ENCODE assay signal across 28 cellular contexts in the genomic region with DNA sequence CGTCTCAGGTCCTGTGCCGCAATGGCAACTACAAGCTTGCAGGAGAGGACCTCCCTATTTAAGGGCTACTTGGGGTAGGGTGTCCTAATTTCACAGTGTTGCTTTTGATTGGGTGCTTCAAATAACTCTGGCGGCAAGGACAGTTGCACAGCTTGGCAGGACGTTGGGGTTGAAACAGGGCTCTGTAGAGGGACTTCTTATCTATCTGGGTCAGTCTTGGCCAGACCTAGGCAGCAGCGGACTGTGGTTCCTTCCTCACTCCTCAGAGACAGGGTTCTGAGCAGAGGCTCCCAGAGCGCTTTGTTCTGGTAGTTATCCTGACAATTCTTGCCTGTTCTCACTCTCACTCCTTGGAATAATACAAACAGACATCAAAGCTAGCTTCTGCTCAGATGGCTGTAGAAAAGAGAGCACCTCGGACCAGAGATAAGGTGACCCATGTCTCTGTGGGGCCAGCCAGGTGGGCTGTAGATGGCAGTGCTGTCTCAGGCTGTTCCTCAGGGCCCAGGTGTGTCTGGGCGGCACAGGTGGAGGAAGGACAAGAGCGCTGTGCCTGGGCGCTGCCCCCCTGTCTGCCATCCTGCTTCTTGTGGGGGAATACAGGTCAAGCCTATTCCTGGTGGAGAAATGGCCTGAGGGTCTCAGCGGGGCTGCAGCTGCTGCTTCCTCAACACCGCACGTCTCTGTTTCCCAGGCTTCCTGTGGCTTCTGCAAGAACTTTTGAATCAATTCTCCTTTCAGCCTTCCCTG.
DNase-seq lines count a peak whose midpoint lies in the region; ATAC-seq and TF ChIP-seq lines count a peak whose summit lies in the region.
"Had no signal": no experiment of that assay in that cellular context is flagged by ENCODE, and none has a peak within 500 bp of the region (broad histone marks: within the 10 kb centered on the region; RNA-seq: fewer than 3 reads in every experiment).

No MANE protein-coding gene starts in this region.

- H3K4me3 Mint-ChIP-seq in activated naive CD4-positive, alpha-beta T cell treated with anti-CD3 and anti-CD28 coated beads, Interleukin-2, amount 10 ng/mL, durations not matched to agents 7 days and 5 days = no peak overlapping the region
- no peak overlapping the region for H3K4me3 Mint-ChIP-seq in activated T-helper 17 cell treated with anti-CD3 and anti-CD28 coated beads, Interleukin-2, amount 50 U/mL, for 72 hours
- H3K4me3 Mint-ChIP-seq in osteocyte (ENCODE audit: unreplicated experiment) = no peak overlapping the region
- no peak overlapping the region for H3K4me3 Mint-ChIP-seq in stimulated activated effector memory CD8-positive, alpha-beta T cell treated with anti-CD3 and anti-CD28 coated beads, Interleukin-12 subunit alpha, Interleukin-12 subunit beta, amount 100 ng/mL, for 72 hours

- TF ChIP-seq CTCF in osteocyte (IDR thresholded peaks at IDR 0.05) = no peak

- no peak for ATAC-seq in activated T-helper 17 cell treated with anti-CD3 and anti-CD28 coated beads, Interleukin-2, amount 50 U/mL, for 72 hours (replicated peaks)
- peak; percentile 50 to 71 for ATAC-seq in left cardiac atrium
- ATAC-seq in stimulated activated effector memory CD8-positive, alpha-beta T cell treated with anti-CD3 and anti-CD28 coated beads, Interleukin-12 subunit alpha, Interleukin-12 subunit beta, amount 100 ng/mL, for 72 hours = no peak
- ATAC-seq: A549, esophagus mucosa had no signal

- no peaks in the 10 kb centered on the region for H3K9me3 Mint-ChIP-seq in activated naive CD4-positive, alpha-beta T cell treated with anti-CD3 and anti-CD28 coated beads, Interleukin-2, amount 10 ng/mL, durations not matched to agents 7 days and 5 days
- H3K9me3 Mint-ChIP-seq in activated T-helper 17 cell treated with anti-CD3 and anti-CD28 coated beads, Interleukin-2, amount 50 U/mL, for 72 hours = no peaks in the 10 kb centered on the region
- H3K9me3 Mint-ChIP-seq in osteocyte (ENCODE audit: unreplicated experiment) = no peaks in the 10 kb centered on the region
- H3K9me3 Mint-ChIP-seq in stimulated activated effector memory CD8-positive, alpha-beta T cell treated with anti-CD3 and anti-CD28 coated beads, Interleukin-12 subunit alpha, Interleukin-12 subunit beta, amount 100 ng/mL, for 72 hours = no peaks in the 10 kb centered on the region

- peaks cover 11% of the 10 kb centered on the region for H3K4me1 Mint-ChIP-seq in activated naive CD4-positive, alpha-beta T cell treated with anti-CD3 and anti-CD28 coated beads, Interleukin-2, amount 10 ng/mL, durations not matched to agents 7 days and 5 days
- peaks cover 28% of the 10 kb centered on the region for H3K4me1 Mint-ChIP-seq in activated T-helper 17 cell treated with anti-CD3 and anti-CD28 coated beads, Interleukin-2, amount 50 U/mL, for 72 hours
- peaks cover 16% of the 10 kb centered on the region for H3K4me1 Mint-ChIP-seq in osteocyte (ENCODE audit: unreplicated experiment)
- peaks cover 38% of the 10 kb centered on the region for H3K4me1 Mint-ChIP-seq in stimulated activated effector memory CD8-positive, alpha-beta T cell treated with anti-CD3 and anti-CD28 coated beads, Interleukin-12 subunit alpha, Interleukin-12 subunit beta, amount 100 ng/mL, for 72 hours

- intact Hi-C loops in left cardiac atrium (cut with DNase I) = loop anchor here in 1 of 2 donors (10.0 kb wide), 1 partner anchor 140 kb away; no protein-coding TSS in a partner anchor

- CTCF ChIA-PET in activated naive CD4-positive, alpha-beta T cell treated with anti-CD3 and anti-CD28 coated beads, Interleukin-2, amount 10 ng/mL, durations not matched to agents 7 days and 5 days (lab: Charles Lee) = interaction anchor here (1.0 to 3.7 kb wide), 2 partner anchors 8 to 25 kb away, joined by 3 to 14 read pairs; no protein-coding TSS in a partner anchor

- DNase-seq in activated naive CD4-positive, alpha-beta T cell treated with anti-CD3 and anti-CD28 coated beads, Interleukin-2, amount 10 ng/mL, durations not matched to agents 7 days and 5 days = no peak
- no peak for DNase-seq in activated naive CD4-positive, alpha-beta T cell treated with Interleukin-2 at 50 U/mL for 16 hours
- DNase-seq in left cardiac atrium (no peak), osteocyte (ENCODE audit: extremely low spot score, unreplicated experiment) (no peak), DMS79 treated with DMSO at 0.1 percent for 48 hours (lab: John Stamatoyannopoulos, UW) (no peak), NCI-H345 treated with DMSO at 0.1 percent for 48 hours (lab: John Stamatoyannopoulos, UW; ENCODE audit: unreplicated experiment) (no peak)
- no peak for DNase-seq in stimulated activated effector memory CD8-positive, alpha-beta T cell treated with anti-CD3 and anti-CD28 coated beads, Interleukin-12 subunit alpha, Interleukin-12 subunit beta, amount 100 ng/mL, for 72 hours (ENCODE audit: low spot score in 2 of 2)
- DNase-seq: activated CD4-positive, alpha-beta T cell treated with anti-CD3 and anti-CD28 coated beads, Interleukin-2, amount 50 U/mL, for 4 hours; activated CD4-positive, CD25-positive, alpha-beta regulatory T cell; activated CD8-positive, alpha-beta memory T cell treated with anti-CD3 and anti-CD28 coated beads, Interleukin-2, amount 50 U/mL, for 48 hours; AML-193; brain microvascular endothelial cell; colonic mucosa; DMS53; effector CD8-positive, alpha-beta T cell; foreskin fibroblast; GDM1; mesendoderm; NCI-H187; NCI-H526; occipital lobe; PC-9; SHP77 treated with DMSO at 0.1 percent for 48 hours; small intestine; T1000 had no signal

- no peaks in the 10 kb centered on the region for H3K27me3 Mint-ChIP-seq in activated naive CD4-positive, alpha-beta T cell treated with anti-CD3 and anti-CD28 coated beads, Interleukin-2, amount 10 ng/mL, durations not matched to agents 7 days and 5 days
- H3K27me3 Mint-ChIP-seq in activated T-helper 17 cell treated with anti-CD3 and anti-CD28 coated beads, Interleukin-2, amount 50 U/mL, for 72 hours = no peaks in the 10 kb centered on the region
- H3K27me3 Mint-ChIP-seq in osteocyte (ENCODE audit: unreplicated experiment) = no peaks in the 10 kb centered on the region

- H3K27ac Mint-ChIP-seq in activated naive CD4-positive, alpha-beta T cell treated with anti-CD3 and anti-CD28 coated beads, Interleukin-2, amount 10 ng/mL, durations not matched to agents 7 days and 5 days = peak overlapping the region; percentile 42
- peak overlapping the region; percentile 83 for H3K27ac Mint-ChIP-seq in activated T-helper 17 cell treated with anti-CD3 and anti-CD28 coated beads, Interleukin-2, amount 50 U/mL, for 72 hours
- H3K27ac Mint-ChIP-seq in osteocyte (ENCODE audit: unreplicated experiment) = peak overlapping the region; percentile 25
- H3K27ac Mint-ChIP-seq in stimulated activated effector memory CD8-positive, alpha-beta T cell treated with anti-CD3 and anti-CD28 coated beads, Interleukin-12 subunit alpha, Interleukin-12 subunit beta, amount 100 ng/mL, for 72 hours = no peak overlapping the region

- peaks cover 32% of the 10 kb centered on the region for H3K36me3 Mint-ChIP-seq in activated naive CD4-positive, alpha-beta T cell treated with anti-CD3 and anti-CD28 coated beads, Interleukin-2, amount 10 ng/mL, durations not matched to agents 7 days and 5 days
- peaks cover 74% of the 10 kb centered on the region for H3K36me3 Mint-ChIP-seq in activated T-helper 17 cell treated with anti-CD3 and anti-CD28 coated beads, Interleukin-2, amount 50 U/mL, for 72 hours (ENCODE audit: low read depth)
- H3K36me3 Mint-ChIP-seq in osteocyte (ENCODE audit: unreplicated experiment) = peaks cover 39% of the 10 kb centered on the region
- peaks cover 77% of the 10 kb centered on the region for H3K36me3 Mint-ChIP-seq in stimulated activated effector memory CD8-positive, alpha-beta T cell treated with anti-CD3 and anti-CD28 coated beads, Interleukin-12 subunit alpha, Interleukin-12 subunit beta, amount 100 ng/mL, for 72 hours

Comparison
In these comparisons a context has a peak if more than half of its experiments do, and no peak if none do; other contexts are left out.
1. ATAC-seq: peak in left cardiac atrium (2 of 2); none in activated T-helper 17 cell treated with anti-CD3 and anti-CD28 coated beads, Interleukin-2, amount 50 U/mL, for 72 hours (single experiment) and stimulated activated effector memory CD8-positive, alpha-beta T cell treated with anti-CD3 and anti-CD28 coated beads, Interleukin-12 subunit alpha, Interleukin-12 subunit beta, amount 100 ng/mL, for 72 hours (single experiment).